26 cellular contexts compared by ENCODE assay signal in the genomic region with DNA sequence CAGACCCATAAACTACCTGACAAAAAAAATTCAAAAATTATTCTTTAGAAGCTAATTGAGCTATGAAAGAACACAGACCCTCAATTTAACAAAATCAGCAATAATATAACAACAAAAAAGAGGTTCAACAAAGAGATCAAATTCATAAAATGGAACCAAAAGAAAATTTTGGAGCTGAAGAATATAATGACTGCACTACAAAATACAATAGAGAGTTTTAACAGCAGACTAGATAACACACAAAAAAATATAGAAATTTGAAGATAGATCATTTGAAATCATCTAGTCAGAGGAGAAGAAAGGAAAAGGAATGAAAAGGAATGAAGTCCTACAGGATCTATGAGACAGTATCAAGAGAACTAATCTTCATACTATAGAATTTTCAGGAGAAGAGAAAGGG.
"Had no signal": no experiment of that assay in that cellular context is flagged by ENCODE, and none has a peak within 500 bp of the region (broad histone marks: within the 10 kb centered on the region; RNA-seq: fewer than 3 reads in every experiment).

No MANE protein-coding gene starts in this region.

- H3K27me3 ChIP-seq: stomach, suprapubic skin, testis, thyroid gland, tibial artery, tibial nerve, transverse colon, upper lobe of left lung, upper lobe of right lung, uterus, vagina had no signal

- H3K27ac ChIP-seq: stomach, suprapubic skin, testis, thoracic aorta, thyroid gland, tibial artery, tibial nerve, transverse colon, upper lobe of left lung, upper lobe of right lung, uterus, vagina had no signal

- ATAC-seq: stimulated activated memory B cell treated with anti-CD40 and anti-IgM and Interleukin-4, amounts not matched to agents 10 μg/mL and 1 μg/mL and 100 μg/mL, for 72 hours; stimulated activated naive B cell treated with anti-CD40 and anti-IgM and Interleukin-4, amounts not matched to agents 10 μg/mL and 1 μg/mL and 100 μg/mL, for 72 hours; stimulated activated naive CD8-positive, alpha-beta T cell treated with anti-CD3 and anti-CD28 coated beads, Interleukin-15, amount 100 ng/mL, for 72 hours; stimulated activated naive CD8-positive, alpha-beta T cell treated with anti-CD3 and anti-CD28 coated beads, Interleukin-15, Interleukin-2, amounts not matched to agents 100 U/mL and 50 U/mL, for 24 hours; upper lobe of right lung had no signal

- H3K4me3 ChIP-seq: stomach, suprapubic skin, testis, thoracic aorta, thyroid gland, tibial artery, tibial nerve, transverse colon, upper lobe of left lung, upper lobe of right lung, uterus, vagina had no signal

- H3K9me3 ChIP-seq: testis, thyroid gland, vagina had no signal

- DNase-seq: stimulated activated CD4-positive, alpha-beta T cell treated with anti-CD3 and anti-CD28 coated beads, Interleukin-2, amount 100 ng/mL, for 48 hours; stimulated activated CD4-positive, alpha-beta T cell treated with anti-CD3 and anti-CD28 coated beads, Interleukin-4, amount 100 ng/mL, for 1 hour; stimulated activated CD4-positive, alpha-beta T cell treated with anti-CD3 and anti-CD28 coated beads, Interleukin-4, amount 100 ng/mL, for 24 hours; stimulated activated CD4-positive, alpha-beta T cell treated with anti-CD3 and anti-CD28 coated beads, Interleukin-4, amount 100 ng/mL, for 4 hours; stimulated activated CD8-positive, alpha-beta memory T cell treated with anti-CD3 and anti-CD28 coated beads, Interleukin-4, amount 100 ng/mL, for 48 hours; stimulated activated naive B cell treated with anti-CD40 and anti-IgM and Interleukin-4, amounts not matched to agents 10 μg/mL and 1 μg/mL and 100 μg/mL, for 72 hours; stimulated activated naive CD4-positive, alpha-beta T cell; stimulated activated naive CD4-positive, alpha-beta T cell treated with Interleukin-2 at 50 U/mL for 16 hours; stimulated activated naive CD8-positive, alpha-beta T cell treated with anti-CD3 and anti-CD28 coated beads, Interleukin-15, amount 100 ng/mL, for 72 hours; stimulated activated naive CD8-positive, alpha-beta T cell treated with anti-CD3 and anti-CD28 coated beads, Interleukin-15, Interleukin-2, amounts not matched to agents 100 U/mL and 50 U/mL, for 24 hours; stomach; substantia nigra; testis; thyroid gland; tibial artery; transverse colon; trophoblast cell; upper lobe of left lung; upper lobe of right lung; uterus had no signal

- H3K36me3 ChIP-seq: stomach, suprapubic skin, thoracic aorta, thyroid gland, tibial artery, tibial nerve, transverse colon, upper lobe of left lung, upper lobe of right lung, uterus, vagina had no signal

- H3K4me1 ChIP-seq: stomach, suprapubic skin, testis, thyroid gland, tibial artery, tibial nerve, transverse colon, upper lobe of left lung, upper lobe of right lung, uterus, vagina had no signal

- FAIRE-seq: urothelium cell line had no signal
